ENCODE assay signal across 9 cellular contexts in genomic region chr11:128716231-128716630, GRCh38. TPM values are rescaled to one million over a fixed set of nuclear protein-coding genes. Genes with fewer than 3 reads are reported as not detected.
A peak's percentile ranks its signal among the peaks of the same experiment; 100 is the strongest.
DNase-seq lines count a peak whose midpoint lies in the region; ATAC-seq and TF ChIP-seq lines count a peak whose summit lies in the region.
"Had no signal": no experiment of that assay in that cellular context is flagged by ENCODE, and none has a peak within 500 bp of the region (broad histone marks: within the 10 kb centered on the region; RNA-seq: fewer than 3 reads in every experiment).

No MANE protein-coding gene starts in this region.

- H3K4me3 Mint-ChIP-seq in IgD-negative memory B cell: peak overlapping the region; percentile 70 to 87 (median 80)
- peak overlapping the region; percentile 73 to 95 (median 86) for H3K4me3 Mint-ChIP-seq in naive thymus-derived CD8-positive, alpha-beta T cell

- H3K36me3 ChIP-seq in BLaER1 (peaks cover 89% of the 10 kb centered on the region), body of pancreas (replicated peaks in 1 of 2; ENCODE audit: insufficient read depth in 1 of 2, low read depth in 2 of 2) (no peaks in the 10 kb centered on the region)

- intact Hi-C loops in body of pancreas (cut with DNase I): no loop called here

- peaks cover 80 to 90% (median 84%) of the 10 kb centered on the region in 3 donors for H3K4me1 Mint-ChIP-seq in IgD-negative memory B cell
- H3K4me1 Mint-ChIP-seq in naive thymus-derived CD8-positive, alpha-beta T cell: peaks cover 72 to 98% (median 96%) of the 10 kb centered on the region in 4 donors

- H3K27ac Mint-ChIP-seq in IgD-negative memory B cell: peak overlapping the region; percentile 94 to 99 (median 98)
- H3K27ac Mint-ChIP-seq in naive thymus-derived CD8-positive, alpha-beta T cell: peak overlapping the region; percentile 93 to 99 (median 97)

- ATAC-seq in body of pancreas (no peak), HG03520 (IDR thresholded peaks at IDR 0.05; ENCODE audit: unreplicated experiment) (no peak)
- ATAC-seq in naive thymus-derived CD8-positive, alpha-beta T cell: peak; percentile 22 to 25

- DNase-seq in body of pancreas (no peak), Ammon's horn (ENCODE audit: low spot score) (no peak), D341Med (ENCODE audit: low spot score) (no peak)
- DNase-seq in naive thymus-derived CD8-positive, alpha-beta T cell: peak in 2 of 10 donors; percentile 43
- no peak for DNase-seq in stimulated activated CD4-positive, alpha-beta T cell treated with anti-CD3 and anti-CD28 coated beads, Interleukin-2, amount 100 ng/mL, for 48 hours
- DNase-seq: nucleus accumbens had no signal

- no peak for TF ChIP-seq POLR2A in body of pancreas (IDR thresholded peaks at IDR 0.05)

- peaks cover 100% of the 10 kb centered on the region for H4K20me1 ChIP-seq in BLaER1

- H3K9ac ChIP-seq in BLaER1: peak overlapping the region; percentile 76

- peak overlapping the region; percentile 97 for H3K4me2 ChIP-seq in BLaER1

- H3K36me3 Mint-ChIP-seq in IgD-negative memory B cell: no peaks in the 10 kb centered on the region
- H3K36me3 Mint-ChIP-seq in naive thymus-derived CD8-positive, alpha-beta T cell: peaks cover 0 to 10% (median 6%) of the 10 kb centered on the region in 3 donors

- H3K9me3 Mint-ChIP-seq in IgD-negative memory B cell: no peaks in the 10 kb centered on the region
- no peaks in the 10 kb centered on the region for H3K9me3 Mint-ChIP-seq in naive thymus-derived CD8-positive, alpha-beta T cell

- H3K4me3 ChIP-seq in BLaER1 (peak overlapping the region; percentile 53), body of pancreas (no peak overlapping the region)

- H3K9me3 ChIP-seq in BLaER1 (no peaks in the 10 kb centered on the region; the same call in 1 of the 2 replicates), body of pancreas (no peaks in the 10 kb centered on the region)

- H3K27me3 ChIP-seq in BLaER1 (no peaks in the 10 kb centered on the region), body of pancreas (no peaks in the 10 kb centered on the region)

- WGBS in body of pancreas, 2 donors: 46 to 64% methylated on average over 3 of the region's 3 CpGs

- peaks cover 3% of the 10 kb centered on the region for H3K27me3 Mint-ChIP-seq in IgD-negative memory B cell
- no peaks in the 10 kb centered on the region for H3K27me3 Mint-ChIP-seq in naive thymus-derived CD8-positive, alpha-beta T cell

- H3K27ac ChIP-seq in BLaER1 (peak overlapping the region; percentile 76), body of pancreas (peak overlapping the region in 3 of 4 donors; percentile 7 to 69 (median 41))

- no peak for TF ChIP-seq CTCF in body of pancreas (IDR thresholded peaks at IDR 0.05)

- POLR2A ChIA-PET in naive thymus-derived CD8-positive, alpha-beta T cell (lab: Charles Lee): interaction anchor here (0.8 to 6.9 kb wide), 8 partner anchors 9 to 24 kb away, joined by 3 to 75 read pairs (median 5); partner anchors contain the start of gene FLI1

- H3K4me1 ChIP-seq in BLaER1 (peaks cover 100% of the 10 kb centered on the region), body of pancreas (peaks cover 11% of the 10 kb centered on the region)

RNA-seq across cellular contexts. Expression of gene FLI1, which starts 22.4 kb away (rescaled TPM):
- 113 TPM for polyA plus RNA-seq in IgD-negative memory B cell
- total RNA-seq in body of pancreas: 1 to 10 TPM; 2.6 to 4.4 TPM
- total RNA-seq in naive thymus-derived CD8-positive, alpha-beta T cell: 10 to 100 TPM; 87.7 to 87.9 TPM
- 10 to 100 TPM; 54.9 to 64.5 (median 58.7) TPM for polyA plus RNA-seq in naive thymus-derived CD8-positive, alpha-beta T cell

Comparison
In these comparisons a context has a peak if more than half of its experiments do, and no peak if none do; other contexts are left out.
1. ATAC-seq: peak in naive thymus-derived CD8-positive, alpha-beta T cell (2 of 2); none in body of pancreas (single experiment) and HG03520 (single experiment).
2. RNA of gene FLI1, which starts 22.4 kb away (total RNA-seq): 87.7 to 87.9 TPM in naive thymus-derived CD8-positive, alpha-beta T cell; 2.6 to 4.4 TPM in body of pancreas; every median in the first group is over 10 times any median in the second.